9 cellular contexts compared by ENCODE assay signal in the genomic region with DNA sequence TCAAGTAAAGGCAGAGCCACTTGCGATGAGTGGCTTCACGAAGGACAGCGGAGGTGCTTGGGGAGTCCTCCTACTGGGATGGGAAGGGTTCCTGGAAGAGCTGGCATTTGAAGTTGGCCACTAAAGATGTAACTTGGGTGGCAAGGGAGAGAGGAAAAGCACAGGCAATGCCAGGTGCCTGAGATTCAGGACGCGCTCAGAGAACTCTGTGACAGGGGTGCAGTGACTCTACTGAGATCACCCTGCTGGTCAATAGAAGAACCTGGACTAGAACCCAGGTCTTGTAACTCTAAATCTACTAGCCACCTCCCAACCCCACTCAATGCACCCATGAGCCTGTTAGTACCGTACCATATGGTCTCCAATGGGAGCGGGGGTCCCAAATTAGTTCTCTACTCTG.
"Had no signal": no experiment of that assay in that cellular context is flagged by ENCODE, and none has a peak within 500 bp of the region (broad histone marks: within the 10 kb centered on the region; RNA-seq: fewer than 3 reads in every experiment).

No MANE protein-coding gene starts in this region.

- H3K36me3 ChIP-seq: HAP-1 had no signal

- H3K4me2 ChIP-seq: GM23338 had no signal

- FAIRE-seq: HepG2 had no signal

- DNase-seq: H7, HFFc6, KG1 had no signal

- H3K4me3 ChIP-seq: GM23338, HAP-1, K562 had no signal

- ATAC-seq: GM23338, HCT116, HepG2, K562 had no signal

- H3K9me3 ChIP-seq: HAP-1 had no signal

- H3K27ac ChIP-seq: HL-60 had no signal

- H2AFZ ChIP-seq: GM23338 had no signal
